Comparison of ENCODE assay signal across 25 cellular contexts in the genomic region with DNA sequence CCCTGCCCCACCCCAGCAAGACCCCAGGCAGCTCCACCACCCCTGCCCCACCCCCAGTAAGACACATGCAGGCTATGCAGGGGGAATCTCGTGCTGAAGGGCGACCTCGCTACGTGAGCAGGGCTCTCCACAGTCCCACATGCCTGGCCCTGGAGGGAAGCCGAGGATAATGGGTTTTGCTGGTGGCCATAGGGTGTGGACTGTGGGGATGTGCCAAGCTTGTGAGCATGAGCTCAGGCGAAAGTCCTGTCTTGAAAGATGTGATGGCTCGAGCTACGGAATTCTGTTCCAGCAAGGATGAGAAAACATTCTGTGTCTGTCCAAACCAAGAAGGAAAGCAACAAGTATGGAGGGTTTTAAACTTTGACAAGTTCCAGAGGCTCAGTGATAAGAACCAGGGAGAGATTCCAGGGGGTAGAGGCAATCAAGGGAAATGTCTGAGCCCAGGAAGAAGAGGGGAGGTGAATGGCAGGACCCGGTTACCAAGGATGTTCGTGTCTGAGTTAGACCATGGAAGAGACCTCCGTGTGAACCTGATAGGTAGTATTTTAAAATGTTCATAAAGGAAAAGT.
DNase-seq lines count a peak whose midpoint lies in the region; ATAC-seq, FAIRE-seq and TF ChIP-seq lines count a peak whose summit lies in the region.
"Had no signal": no experiment of that assay in that cellular context is flagged by ENCODE, and none has a peak within 500 bp of the region (broad histone marks: within the 10 kb centered on the region; RNA-seq: fewer than 3 reads in every experiment).

No MANE protein-coding gene starts in this region.

- peaks cover 0 to under 1% of the 10 kb centered on the region in 2 donors for H3K9me3 ChIP-seq in right atrium auricular region
- H3K9me3 ChIP-seq: BE2C, Peyer's patch had no signal

- intact Hi-C loops in Right ventricle myocardium inferior (cut with DNase I), result no loop called here
- intact Hi-C loops in lower leg skin (cut with DNase I; ENCODE audit: low total_unique reads), result no loop called here
- intact Hi-C loops in posterior vena cava (cut with DNase I), result no loop called here

- TF ChIP-seq CTCF in right atrium auricular region (IDR thresholded peaks at IDR 0.05), result no peak
- TF ChIP-seq CTCF in fibroblast of pulmonary artery (IDR thresholded peaks at IDR 0.05; ENCODE audit: low read length, missing control alignments), result no peak
- no peak for TF ChIP-seq CTCF in lower leg skin (IDR thresholded peaks at IDR 0.05)
- no peak for TF ChIP-seq CTCF in D721Med (IDR thresholded peaks at IDR 0.05; ENCODE audit: insufficient read depth, missing control alignments)

- peak; percentile 38 for ATAC-seq in Right ventricle myocardium inferior
- no peak for ATAC-seq in stimulated activated naive CD8-positive, alpha-beta T cell treated with anti-CD3 and anti-CD28 coated beads, Interleukin-15, Interleukin-2, amounts not matched to agents 100 U/mL and 50 U/mL, for 24 hours
- ATAC-seq: GM12878, GM23338, HCT116 had no signal

- DNase-seq in Right ventricle myocardium inferior (ENCODE audit: missing footprints) (no peak), right atrium auricular region (ENCODE audit: low spot score) (no peak), fibroblast of pulmonary artery (ENCODE audit: low read depth) (peak; percentile 11), lower leg skin (ENCODE audit: low spot score in 2 of 2) (peak; percentile 36 to 87), AG08396 (ENCODE audit: low spot score) (no peak), D721Med (ENCODE audit: insufficient read length, low spot score) (no peak), posterior vena cava (ENCODE audit: low spot score) (no peak)
- no peak for DNase-seq in stimulated activated naive CD8-positive, alpha-beta T cell treated with anti-CD3 and anti-CD28 coated beads, Interleukin-15, Interleukin-2, amounts not matched to agents 100 U/mL and 50 U/mL, for 24 hours
- DNase-seq: BE2C; CD4-positive, CD25-positive, alpha-beta regulatory T cell; COR-L47; GDM1; Kasumi-1; MM.1S; NCI-H1092; NCI-H2081; NCI-H510A; NCI-H748 treated with DMSO at 0.1 percent for 48 hours; NK-92 treated with Interleukin-12 subunit alpha and Interleukin-12 subunit beta, amount 100 ng/mL, for 24 hours; Peyer's patch had no signal

- TF ChIP-seq POLR2A in lower leg skin (IDR thresholded peaks at IDR 0.05), result no peak

- H3K4me1 ChIP-seq in right atrium auricular region, result peaks cover 0 to 3% of the 10 kb centered on the region in 2 donors
- H3K4me1 ChIP-seq: BE2C, Peyer's patch had no signal

- H3K27me3 ChIP-seq in right atrium auricular region, result peaks cover 0 to 4% of the 10 kb centered on the region in 2 donors
- H3K27me3 ChIP-seq: Peyer's patch had no signal

- no peak overlapping the region for H3K27ac ChIP-seq in right atrium auricular region
- H3K27ac ChIP-seq: 22Rv1, Peyer's patch, SK-N-MC had no signal

- H3K4me3 ChIP-seq in right atrium auricular region (no peak overlapping the region), fibroblast of pulmonary artery (replicated peaks; ENCODE audit: low read depth, low read length) (no peak overlapping the region), lower leg skin (ENCODE audit: low read depth, poor library complexity, severe bottlenecking) (no peak overlapping the region)
- H3K4me3 ChIP-seq: GM12878, GM23338, Peyer's patch, SK-N-MC had no signal

- 60% methylated on average over 10 to 11 of the region's 11 CpGs for WGBS in lower leg skin, 2 donors

- FAIRE-seq in D721Med (lab: Jason Lieb, UNC), result no peak
- FAIRE-seq: GM12878 had no signal

- H3K36me3 ChIP-seq in right atrium auricular region, result no peaks in the 10 kb centered on the region
- H3K36me3 ChIP-seq: BE2C, Peyer's patch had no signal

Comparison
In these comparisons a context has a peak if more than half of its experiments do, and no peak if none do; other contexts are left out.
1. DNase-seq: peak in fibroblast of pulmonary artery (single experiment) and lower leg skin (2 of 2); none in Right ventricle myocardium inferior (single experiment), right atrium auricular region (single experiment), AG08396 (single experiment), stimulated activated naive CD8-positive, alpha-beta T cell treated with anti-CD3 and anti-CD28 coated beads, Interleukin-15, Interleukin-2, amounts not matched to agents 100 U/mL and 50 U/mL, for 24 hours (single experiment), D721Med (single experiment) and posterior vena cava (single experiment).